ENCODE assay signal across 27 cellular contexts in the genomic region with DNA sequence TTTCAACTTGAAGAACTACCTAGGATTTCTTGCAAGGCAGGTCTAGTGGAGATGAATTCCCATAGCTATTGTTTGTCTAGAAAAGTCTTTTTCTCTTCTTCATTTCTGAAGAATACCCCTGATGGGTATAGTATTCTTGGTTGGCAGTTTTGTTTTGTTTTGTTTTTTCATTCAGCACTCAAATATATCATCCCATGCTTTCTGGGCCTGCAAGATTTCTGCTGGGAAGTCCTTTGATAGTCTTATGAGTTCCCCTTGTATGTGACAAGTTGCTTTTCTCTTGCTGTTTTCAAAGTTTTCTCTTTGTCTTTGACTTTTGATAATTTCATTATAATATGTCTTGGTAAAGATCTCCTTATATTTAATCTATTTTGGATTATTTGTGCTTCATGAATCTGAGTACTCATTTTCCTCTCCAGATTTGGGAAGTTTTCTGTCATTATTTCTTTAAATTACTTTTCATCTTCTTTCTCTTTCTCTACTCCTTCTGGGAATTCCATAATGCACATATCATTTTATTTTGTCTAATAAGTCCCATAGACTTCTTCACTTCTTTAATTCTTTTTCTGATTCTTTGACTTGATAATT.
"Had no signal": no experiment of that assay in that cellular context is flagged by ENCODE, and none has a peak within 500 bp of the region (broad histone marks: within the 10 kb centered on the region; RNA-seq: fewer than 3 reads in every experiment).

No MANE protein-coding gene starts in this region.

- H3K4me1 ChIP-seq: stomach, suprapubic skin, testis, thyroid gland, tibial artery, tibial nerve, transverse colon, upper lobe of left lung, upper lobe of right lung, uterus, vagina had no signal

- ATAC-seq: stimulated activated effector memory CD8-positive, alpha-beta T cell treated with anti-CD3 and anti-CD28 coated beads, Interleukin-12 subunit alpha, Interleukin-12 subunit beta, amount 100 ng/mL, for 72 hours; stimulated activated memory B cell treated with anti-CD40 and anti-IgM and Interleukin-4, amounts not matched to agents 10 μg/mL and 1 μg/mL and 100 μg/mL, for 72 hours; stimulated activated naive B cell treated with anti-CD40 and anti-IgM and Interleukin-4, amounts not matched to agents 10 μg/mL and 1 μg/mL and 100 μg/mL, for 72 hours; stimulated activated naive CD8-positive, alpha-beta T cell treated with anti-CD3 and anti-CD28 coated beads, Interleukin-15, amount 100 ng/mL, for 72 hours; stimulated activated naive CD8-positive, alpha-beta T cell treated with anti-CD3 and anti-CD28 coated beads, Interleukin-15, Interleukin-2, amounts not matched to agents 100 U/mL and 50 U/mL, for 24 hours; upper lobe of right lung had no signal

- H3K9me3 ChIP-seq: testis, thoracic aorta, thyroid gland, upper lobe of right lung, vagina had no signal

- H3K4me3 ChIP-seq: stomach, suprapubic skin, testis, thoracic aorta, thyroid gland, tibial artery, tibial nerve, transverse colon, upper lobe of left lung, upper lobe of right lung, uterus, vagina had no signal

- H3K36me3 ChIP-seq: stomach, suprapubic skin, thoracic aorta, thyroid gland, tibial artery, tibial nerve, transverse colon, upper lobe of left lung, upper lobe of right lung, uterus, vagina had no signal

- H3K27ac ChIP-seq: stomach, suprapubic skin, testis, thoracic aorta, thyroid gland, tibial artery, tibial nerve, transverse colon, upper lobe of left lung, upper lobe of right lung, uterus, vagina had no signal

- H3K27me3 ChIP-seq: stomach, suprapubic skin, testis, thyroid gland, tibial artery, tibial nerve, transverse colon, upper lobe of left lung, upper lobe of right lung, uterus, vagina had no signal

- FAIRE-seq: urothelium cell line had no signal

- DNase-seq: stimulated activated CD4-positive, alpha-beta T cell treated with anti-CD3 and anti-CD28 coated beads, Interleukin-2, amount 100 ng/mL, for 48 hours; stimulated activated CD4-positive, alpha-beta T cell treated with anti-CD3 and anti-CD28 coated beads, Interleukin-4, amount 100 ng/mL, for 1 hour; stimulated activated CD4-positive, alpha-beta T cell treated with anti-CD3 and anti-CD28 coated beads, Interleukin-4, amount 100 ng/mL, for 24 hours; stimulated activated CD4-positive, alpha-beta T cell treated with anti-CD3 and anti-CD28 coated beads, Interleukin-4, amount 100 ng/mL, for 4 hours; stimulated activated CD8-positive, alpha-beta memory T cell treated with anti-CD3 and anti-CD28 coated beads, Interleukin-4, amount 100 ng/mL, for 48 hours; stimulated activated naive B cell treated with anti-CD40 and anti-IgM and Interleukin-4, amounts not matched to agents 10 μg/mL and 1 μg/mL and 100 μg/mL, for 72 hours; stimulated activated naive CD4-positive, alpha-beta T cell; stimulated activated naive CD4-positive, alpha-beta T cell treated with Interleukin-2 at 50 U/mL for 16 hours; stimulated activated naive CD8-positive, alpha-beta T cell treated with anti-CD3 and anti-CD28 coated beads, Interleukin-15, amount 100 ng/mL, for 72 hours; stimulated activated naive CD8-positive, alpha-beta T cell treated with anti-CD3 and anti-CD28 coated beads, Interleukin-15, Interleukin-2, amounts not matched to agents 100 U/mL and 50 U/mL, for 24 hours; stomach; substantia nigra; testis; thyroid gland; tibial artery; transverse colon; trophoblast cell; upper lobe of left lung; upper lobe of right lung; uterus had no signal
